ENCODE assay signal across 1 cellular context in the genomic region with DNA sequence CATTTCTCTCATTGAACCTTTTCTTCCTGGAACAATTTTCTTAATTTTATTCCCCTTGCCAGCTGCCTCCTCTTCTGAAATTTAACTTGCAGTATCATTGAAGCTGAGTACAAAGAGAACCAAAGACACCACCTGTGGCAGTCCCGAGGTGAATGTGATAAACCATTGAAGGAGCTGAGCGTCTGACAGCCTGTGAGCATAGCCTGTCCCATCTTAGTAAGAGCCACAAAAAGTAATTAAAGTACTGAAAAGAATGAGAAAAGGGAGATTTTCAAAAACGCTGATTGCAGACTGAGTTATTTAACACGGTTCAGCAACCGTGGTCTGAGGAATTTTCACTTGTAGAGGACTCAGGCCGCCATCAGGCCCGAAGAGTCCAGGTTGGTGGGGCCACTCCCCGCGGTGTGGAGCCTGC.
A peak's percentile ranks its signal among the peaks of the same experiment; 100 is the strongest.
TF ChIP-seq lines count a peak whose summit lies in the region.

No MANE protein-coding gene starts in this region.

TF ChIP-seq in HepG2, 621 proteins besides CTCF, POLR2A, EP300 and RAD21 (continued from another document):
- TF ChIP-seq SNAPC2 (CRISPR knock-in tag; IDR thresholded peaks at IDR 0.05) (peak; percentile 1; the same call in 1 of the 2 replicates), ZNF510 (CRISPR knock-in tag; IDR thresholded peaks at IDR 0.05; ENCODE audit: low read depth) (0 out of 2 replicates have a peak, but pooled peaks have one; percentile 36), ZNF567 (CRISPR knock-in tag; IDR thresholded peaks at IDR 0.05; ENCODE audit: borderline replicate concordance) (peak; percentile 57; the same call in 1 of the 2 replicates), ZMAT3 (CRISPR knock-in tag; conservative IDR thresholded peaks at IDR 0.05) (0 out of 2 replicates have a peak, but pooled peaks have one; percentile 0), BRD4 (CRISPR knock-in tag; IDR thresholded peaks at IDR 0.05) (no peak), CREB1 (IDR thresholded peaks at IDR 0.05) (no peak), CREB1 (CRISPR knock-in tag; IDR thresholded peaks at IDR 0.05) (0 out of 2 replicates have a peak, but pooled peaks have one; percentile 23), TOPORS (CRISPR knock-in tag; IDR thresholded peaks at IDR 0.05) (peak; percentile 18; the same call in 1 of the 2 replicates), ZNF337 (CRISPR knock-in tag; IDR thresholded peaks at IDR 0.05; ENCODE audit: borderline replicate concordance, low read depth) (peak; percentile 23; the same call in 1 of the 2 replicates), ZNF670 (CRISPR knock-in tag; IDR thresholded peaks at IDR 0.05; ENCODE audit: borderline replicate concordance) (peak; percentile 74; the same call in 1 of the 2 replicates)
- TF ChIP-seq, protein P1, sequence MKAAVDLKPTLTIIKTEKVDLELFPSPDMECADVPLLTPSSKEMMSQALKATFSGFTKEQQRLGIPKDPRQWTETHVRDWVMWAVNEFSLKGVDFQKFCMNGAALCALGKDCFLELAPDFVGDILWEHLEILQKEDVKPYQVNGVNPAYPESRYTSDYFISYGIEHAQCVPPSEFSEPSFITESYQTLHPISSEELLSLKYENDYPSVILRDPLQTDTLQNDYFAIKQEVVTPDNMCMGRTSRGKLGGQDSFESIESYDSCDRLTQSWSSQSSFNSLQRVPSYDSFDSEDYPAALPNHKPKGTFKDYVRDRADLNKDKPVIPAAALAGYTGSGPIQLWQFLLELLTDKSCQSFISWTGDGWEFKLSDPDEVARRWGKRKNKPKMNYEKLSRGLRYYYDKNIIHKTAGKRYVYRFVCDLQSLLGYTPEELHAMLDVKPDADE (CRISPR knock-in tag; IDR thresholded peaks at IDR 0.05) = 0 out of 2 replicates have a peak, but pooled peaks have one; percentile 66
- TF ChIP-seq, protein P2, sequence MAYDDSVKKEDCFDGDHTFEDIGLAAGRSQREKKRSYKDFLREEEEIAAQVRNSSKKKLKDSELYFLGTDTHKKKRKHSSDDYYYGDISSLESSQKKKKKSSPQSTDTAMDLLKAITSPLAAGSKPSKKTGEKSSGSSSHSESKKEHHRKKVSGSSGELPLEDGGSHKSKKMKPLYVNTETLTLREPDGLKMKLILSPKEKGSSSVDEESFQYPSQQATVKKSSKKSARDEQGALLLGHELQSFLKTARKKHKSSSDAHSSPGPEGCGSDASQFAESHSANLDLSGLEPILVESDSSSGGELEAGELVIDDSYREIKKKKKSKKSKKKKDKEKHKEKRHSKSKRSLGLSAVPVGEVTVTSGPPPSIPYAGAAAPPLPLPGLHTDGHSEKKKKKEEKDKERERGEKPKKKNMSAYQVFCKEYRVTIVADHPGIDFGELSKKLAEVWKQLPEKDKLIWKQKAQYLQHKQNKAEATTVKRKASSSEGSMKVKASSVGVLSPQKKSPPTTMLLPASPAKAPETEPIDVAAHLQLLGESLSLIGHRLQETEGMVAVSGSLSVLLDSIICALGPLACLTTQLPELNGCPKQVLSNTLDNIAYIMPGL (CRISPR knock-in tag; IDR thresholded peaks at IDR 0.05; ENCODE audit: borderline replicate concordance in 1 of 2, low read depth in 1 of 2) = 0 out of 4 replicates have a peak, but pooled peaks of 1 of the 2 experiments have one; percentile 56
- TF ChIP-seq, protein P3, sequence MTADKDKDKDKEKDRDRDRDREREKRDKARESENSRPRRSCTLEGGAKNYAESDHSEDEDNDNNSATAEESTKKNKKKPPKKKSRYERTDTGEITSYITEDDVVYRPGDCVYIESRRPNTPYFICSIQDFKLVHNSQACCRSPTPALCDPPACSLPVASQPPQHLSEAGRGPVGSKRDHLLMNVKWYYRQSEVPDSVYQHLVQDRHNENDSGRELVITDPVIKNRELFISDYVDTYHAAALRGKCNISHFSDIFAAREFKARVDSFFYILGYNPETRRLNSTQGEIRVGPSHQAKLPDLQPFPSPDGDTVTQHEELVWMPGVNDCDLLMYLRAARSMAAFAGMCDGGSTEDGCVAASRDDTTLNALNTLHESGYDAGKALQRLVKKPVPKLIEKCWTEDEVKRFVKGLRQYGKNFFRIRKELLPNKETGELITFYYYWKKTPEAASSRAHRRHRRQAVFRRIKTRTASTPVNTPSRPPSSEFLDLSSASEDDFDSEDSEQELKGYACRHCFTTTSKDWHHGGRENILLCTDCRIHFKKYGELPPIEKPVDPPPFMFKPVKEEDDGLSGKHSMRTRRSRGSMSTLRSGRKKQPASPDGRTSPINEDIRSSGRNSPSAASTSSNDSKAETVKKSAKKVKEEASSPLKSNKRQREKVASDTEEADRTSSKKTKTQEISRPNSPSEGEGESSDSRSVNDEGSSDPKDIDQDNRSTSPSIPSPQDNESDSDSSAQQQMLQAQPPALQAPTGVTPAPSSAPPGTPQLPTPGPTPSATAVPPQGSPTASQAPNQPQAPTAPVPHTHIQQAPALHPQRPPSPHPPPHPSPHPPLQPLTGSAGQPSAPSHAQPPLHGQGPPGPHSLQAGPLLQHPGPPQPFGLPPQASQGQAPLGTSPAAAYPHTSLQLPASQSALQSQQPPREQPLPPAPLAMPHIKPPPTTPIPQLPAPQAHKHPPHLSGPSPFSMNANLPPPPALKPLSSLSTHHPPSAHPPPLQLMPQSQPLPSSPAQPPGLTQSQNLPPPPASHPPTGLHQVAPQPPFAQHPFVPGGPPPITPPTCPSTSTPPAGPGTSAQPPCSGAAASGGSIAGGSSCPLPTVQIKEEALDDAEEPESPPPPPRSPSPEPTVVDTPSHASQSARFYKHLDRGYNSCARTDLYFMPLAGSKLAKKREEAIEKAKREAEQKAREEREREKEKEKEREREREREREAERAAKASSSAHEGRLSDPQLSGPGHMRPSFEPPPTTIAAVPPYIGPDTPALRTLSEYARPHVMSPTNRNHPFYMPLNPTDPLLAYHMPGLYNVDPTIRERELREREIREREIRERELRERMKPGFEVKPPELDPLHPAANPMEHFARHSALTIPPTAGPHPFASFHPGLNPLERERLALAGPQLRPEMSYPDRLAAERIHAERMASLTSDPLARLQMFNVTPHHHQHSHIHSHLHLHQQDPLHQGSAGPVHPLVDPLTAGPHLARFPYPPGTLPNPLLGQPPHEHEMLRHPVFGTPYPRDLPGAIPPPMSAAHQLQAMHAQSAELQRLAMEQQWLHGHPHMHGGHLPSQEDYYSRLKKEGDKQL (CRISPR knock-in tag; IDR thresholded peaks at IDR 0.05; ENCODE audit: low read depth) = peak; percentile 3; the same call in 1 of the 2 replicates
TF ChIP-seq in HepG2: peak in this region for 35.
